ENCODE assay signal across 8 cellular contexts in the genomic region with DNA sequence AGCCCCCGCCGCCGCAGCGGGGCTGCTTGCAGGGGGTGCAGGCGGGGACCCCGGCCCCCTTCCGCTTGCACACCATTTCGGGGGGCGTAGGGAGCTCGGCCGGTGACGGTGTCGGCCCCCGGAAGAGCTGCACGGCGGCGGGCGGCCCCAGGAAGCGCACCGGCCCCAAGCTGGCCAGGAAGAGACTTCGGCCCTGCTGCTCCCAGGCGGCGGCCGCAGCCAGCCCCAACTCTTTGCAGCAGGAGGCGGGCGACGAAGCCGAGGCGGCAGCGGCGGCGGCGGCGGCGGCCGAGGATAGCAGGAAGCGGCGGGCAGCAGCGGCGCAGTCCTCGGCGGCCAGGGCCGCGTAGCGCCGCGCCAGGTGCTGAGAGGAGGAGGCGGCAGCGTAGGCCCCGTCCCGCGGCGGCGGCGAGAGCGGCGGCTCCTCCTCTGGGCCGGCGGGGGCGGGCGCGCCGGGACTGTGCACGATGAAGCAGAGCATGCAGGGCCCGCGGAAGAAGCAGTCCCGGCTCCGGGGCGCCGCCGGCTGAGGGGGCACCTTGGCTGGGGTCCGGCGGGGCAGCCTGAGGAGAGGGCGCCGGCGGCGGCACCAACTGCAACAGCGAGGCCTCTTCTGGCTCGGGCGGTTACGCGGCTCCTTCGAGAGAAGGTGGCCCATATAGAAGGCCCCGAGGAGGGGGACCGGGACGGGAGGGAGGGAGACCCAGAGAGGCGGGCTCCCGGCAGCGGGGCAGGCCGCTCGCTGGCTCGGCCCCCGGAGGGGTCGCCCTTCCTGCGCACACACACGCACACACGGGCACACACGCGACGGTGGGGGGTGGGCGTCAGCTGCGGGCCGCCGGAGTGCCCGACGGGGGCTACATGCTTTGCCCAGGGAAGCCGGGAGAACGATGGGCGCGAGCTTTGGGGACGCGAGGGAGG. TPM values are rescaled to one million over a fixed set of nuclear protein-coding genes. Genes with fewer than 3 reads are reported as not detected.
A peak's percentile ranks its signal among the peaks of the same experiment; 100 is the strongest.
DNase-seq lines count a peak whose midpoint lies in the region; ATAC-seq and TF ChIP-seq lines count a peak whose summit lies in the region.

No MANE protein-coding gene starts in this region.

- TF ChIP-seq CTCF in RWPE1 (conservative IDR thresholded peaks at IDR 0.05; ENCODE audit: low read depth) (no peak), osteocyte (IDR thresholded peaks at IDR 0.05) (peak; percentile 8), thoracic aorta (IDR thresholded peaks at IDR 0.05) (no peak)

- CTCF ChIA-PET in RWPE1 (lab: Yijun Ruan, JAX), result interaction anchor here (0.5 to 1.0 kb wide), 3 partner anchors 10 to 1023 kb away, joined by 3 to 4 read pairs (median 3); no protein-coding TSS in a partner anchor
- CTCF ChIA-PET in activated naive CD4-positive, alpha-beta T cell treated with anti-CD3 and anti-CD28 coated beads, Interleukin-2, amount 10 ng/mL, durations not matched to agents 7 days and 5 days (lab: Charles Lee), result no interaction called here

- H3K4me1 ChIP-seq in thoracic aorta (ENCODE audit: control insufficient read depth in 1 of 2, low read depth in 2 of 2), result peaks cover 22 to 33% of the 10 kb centered on the region in 2 donors

- DNase-seq in CMK (ENCODE audit: low read depth) (peak; percentile 9), RWPE1 (ENCODE audit: low spot score) (peak; percentile 53), glomerular visceral epithelial cell (ENCODE audit: extremely low spot score) (peak; percentile 77), osteocyte (ENCODE audit: extremely low spot score, unreplicated experiment) (peak; percentile 90), thoracic aorta (ENCODE audit: low spot score) (peak; percentile 19)
- DNase-seq in activated naive CD4-positive, alpha-beta T cell treated with anti-CD3 and anti-CD28 coated beads, Interleukin-2, amount 10 ng/mL, durations not matched to agents 7 days and 5 days, result peak; percentile 84

- no peaks in the 10 kb centered on the region for H3K36me3 ChIP-seq in thoracic aorta

- H3K4me1 Mint-ChIP-seq in activated naive CD4-positive, alpha-beta T cell treated with anti-CD3 and anti-CD28 coated beads, Interleukin-2, amount 10 ng/mL, durations not matched to agents 7 days and 5 days, result peaks cover 29% of the 10 kb centered on the region
- peaks cover 28% of the 10 kb centered on the region for H3K4me1 Mint-ChIP-seq in osteocyte (ENCODE audit: unreplicated experiment)

- peaks cover 3% of the 10 kb centered on the region for H3K27me3 Mint-ChIP-seq in activated naive CD4-positive, alpha-beta T cell treated with anti-CD3 and anti-CD28 coated beads, Interleukin-2, amount 10 ng/mL, durations not matched to agents 7 days and 5 days
- H3K27me3 Mint-ChIP-seq in osteocyte (ENCODE audit: unreplicated experiment), result no peaks in the 10 kb centered on the region

- POLR2A ChIA-PET in RWPE1 (lab: Yijun Ruan, JAX; ENCODE audit: low non-redundant PET), result interaction anchor here (0.6 kb wide), 1 partner anchor 237 kb away, joined by 3 read pairs; no protein-coding TSS in a partner anchor

- peak overlapping the region; percentile 96 for H3K27ac ChIP-seq in RWPE1
- H3K27ac ChIP-seq in thoracic aorta, result peak overlapping the region; percentile 94 to 99

- peak overlapping the region; percentile 96 for H3K4me3 ChIP-seq in thoracic aorta

- H3K9me3 Mint-ChIP-seq in activated naive CD4-positive, alpha-beta T cell treated with anti-CD3 and anti-CD28 coated beads, Interleukin-2, amount 10 ng/mL, durations not matched to agents 7 days and 5 days, result peaks cover 9% of the 10 kb centered on the region
- peaks cover 10% of the 10 kb centered on the region for H3K9me3 Mint-ChIP-seq in osteocyte (ENCODE audit: unreplicated experiment)

- no peaks in the 10 kb centered on the region for H3K27me3 ChIP-seq in thoracic aorta (replicated peaks; ENCODE audit: insufficient read depth)

- H3K4me3 Mint-ChIP-seq in activated naive CD4-positive, alpha-beta T cell treated with anti-CD3 and anti-CD28 coated beads, Interleukin-2, amount 10 ng/mL, durations not matched to agents 7 days and 5 days, result peak overlapping the region; percentile 85
- peak overlapping the region; percentile 92 for H3K4me3 Mint-ChIP-seq in osteocyte (ENCODE audit: unreplicated experiment)

- H3K27ac Mint-ChIP-seq in activated naive CD4-positive, alpha-beta T cell treated with anti-CD3 and anti-CD28 coated beads, Interleukin-2, amount 10 ng/mL, durations not matched to agents 7 days and 5 days, result peak overlapping the region; percentile 96
- peak overlapping the region; percentile 86 for H3K27ac Mint-ChIP-seq in osteocyte (ENCODE audit: unreplicated experiment)

- peak; percentile 45 for ATAC-seq in GM19351 (IDR thresholded peaks at IDR 0.05; ENCODE audit: unreplicated experiment)
- peak; percentile 42 for ATAC-seq in HG03460 (IDR thresholded peaks at IDR 0.05; ENCODE audit: unreplicated experiment)
- peak; percentile 37 for ATAC-seq in thoracic aorta (ENCODE audit: insufficient number of reproducible peaks, low FRiP score, low read depth)

- peaks cover 11% of the 10 kb centered on the region for H3K36me3 Mint-ChIP-seq in activated naive CD4-positive, alpha-beta T cell treated with anti-CD3 and anti-CD28 coated beads, Interleukin-2, amount 10 ng/mL, durations not matched to agents 7 days and 5 days
- H3K36me3 Mint-ChIP-seq in osteocyte (ENCODE audit: unreplicated experiment), result peaks cover 8% of the 10 kb centered on the region

- H3K9me3 ChIP-seq in thoracic aorta, result peaks cover under 1% of the 10 kb centered on the region

RNA-seq across cellular contexts. Expression of a gene that starts 0.6 kb away (rescaled TPM):
- total RNA-seq in osteocyte (17.6 and 21.2 TPM in 2 replicates), thoracic aorta (10 to 100 TPM; 24.8 to 58.2 TPM)

Comparison
In these comparisons a context has a peak if more than half of its experiments do, and no peak if none do; other contexts are left out.
1. Peak in every context shown above with its lines: DNase-seq, ATAC-seq, H3K4me3 ChIP-seq and H3K27ac ChIP-seq.
2. DNase-seq: peak in every context shown above with its lines; median percentile 90 in osteocyte; 84 in activated naive CD4-positive, alpha-beta T cell treated with anti-CD3 and anti-CD28 coated beads, Interleukin-2, amount 10 ng/mL, durations not matched to agents 7 days and 5 days; 77 in glomerular visceral epithelial cell; 53 in RWPE1; 19 in thoracic aorta; 9 in CMK.